ENCODE assay signal across 1 cellular context in the genomic region with DNA sequence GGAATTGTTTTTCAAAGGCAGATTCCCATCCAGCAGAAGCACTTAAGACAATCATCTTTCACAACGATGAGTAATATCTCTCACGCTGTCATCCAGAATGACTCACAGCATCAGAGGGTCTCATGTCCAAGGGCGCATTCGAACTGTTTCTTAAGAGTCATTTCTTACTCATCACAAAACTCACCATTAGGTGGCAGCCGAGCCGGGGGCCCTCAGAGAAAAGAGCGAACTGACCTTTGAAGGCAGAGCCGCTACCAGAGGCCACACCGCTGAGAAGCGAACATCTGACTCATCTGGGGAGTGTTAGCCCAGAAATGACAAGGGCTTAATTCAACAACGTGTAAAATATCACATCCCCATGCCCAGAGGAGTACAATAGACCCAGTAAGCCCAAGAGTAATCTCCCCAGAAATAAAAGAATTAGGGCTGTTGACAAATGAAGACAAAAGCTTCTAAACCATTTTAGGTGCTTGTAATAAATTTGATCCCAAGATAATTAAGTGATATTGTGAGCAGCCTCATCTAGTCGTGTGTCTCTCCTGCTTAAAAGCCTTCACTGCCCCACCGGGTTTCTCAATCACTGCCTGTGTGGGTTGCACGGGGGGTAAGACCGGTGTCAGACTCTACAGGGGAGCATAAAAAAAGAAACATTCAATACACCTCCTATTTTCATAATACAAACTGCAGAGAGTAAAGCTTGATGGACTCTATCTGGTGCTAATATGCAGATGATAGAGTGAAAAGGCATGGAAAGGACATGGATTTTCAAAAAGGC.
TF ChIP-seq lines count a peak whose summit lies in the region.

No MANE protein-coding gene starts in this region.

TF ChIP-seq in K562, 482 proteins besides CTCF, POLR2A, EP300 and RAD21 (continued from another document and continues in another):
- TF ChIP-seq, protein P1, sequence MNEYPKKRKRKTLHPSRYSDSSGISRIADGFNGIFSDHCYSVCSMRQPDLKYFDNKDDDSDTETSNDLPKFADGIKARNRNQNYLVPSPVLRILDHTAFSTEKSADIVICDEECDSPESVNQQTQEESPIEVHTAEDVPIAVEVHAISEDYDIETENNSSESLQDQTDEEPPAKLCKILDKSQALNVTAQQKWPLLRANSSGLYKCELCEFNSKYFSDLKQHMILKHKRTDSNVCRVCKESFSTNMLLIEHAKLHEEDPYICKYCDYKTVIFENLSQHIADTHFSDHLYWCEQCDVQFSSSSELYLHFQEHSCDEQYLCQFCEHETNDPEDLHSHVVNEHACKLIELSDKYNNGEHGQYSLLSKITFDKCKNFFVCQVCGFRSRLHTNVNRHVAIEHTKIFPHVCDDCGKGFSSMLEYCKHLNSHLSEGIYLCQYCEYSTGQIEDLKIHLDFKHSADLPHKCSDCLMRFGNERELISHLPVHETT (CRISPR knock-in tag; conservative IDR thresholded peaks at IDR 0.05 in 1 of 2, IDR thresholded peaks at IDR 0.05 in 1 of 2): no peak
- TF ChIP-seq NFE2 (IDR thresholded peaks at IDR 0.05; ENCODE audit: low read depth) (peak; percentile 33), HNRNPL (IDR thresholded peaks at IDR 0.05; ENCODE audit: low read depth, low read length) (no peak), JUN (IDR thresholded peaks at IDR 0.05; ENCODE audit: borderline replicate concordance, low read depth, low read length) (peak; percentile 86), JUN (CRISPR knock-in tag; IDR thresholded peaks at IDR 0.05; ENCODE audit: borderline replicate concordance) (no peak), SRSF9 (IDR thresholded peaks at IDR 0.05; ENCODE audit: borderline replicate concordance, low read depth, low read length) (no peak), SMARCA4 (IDR thresholded peaks at IDR 0.05) (peak; percentile 59; the same call in 1 of the 2 replicates), BCOR (IDR thresholded peaks at IDR 0.05) (no peak), ZNF785 (CRISPR knock-in tag; IDR thresholded peaks at IDR 0.05) (no peak), FOSL1 (tag; conservative IDR thresholded peaks at IDR 0.05) (peak; percentile 98), NRF1 (conservative IDR thresholded peaks at IDR 0.05 in 1 of 2, IDR thresholded peaks at IDR 0.05 in 1 of 2) (no peak; a peak in 1 of 4 replicates), CHD1 (IDR thresholded peaks at IDR 0.05; ENCODE audit: low read length) (no peak), MAZ (CRISPR knock-in tag; conservative IDR thresholded peaks at IDR 0.05 in 1 of 2, IDR thresholded peaks at IDR 0.05 in 1 of 2) (peak in 1 of 2 experiments; percentile 51; a peak in 1 of 4 replicates), POLR2AphosphoS5 (IDR thresholded peaks at IDR 0.05; ENCODE audit: control insufficient read depth, insufficient read depth, low read depth, low read length) (no peak), ZNF212 (CRISPR knock-in tag; IDR thresholded peaks at IDR 0.05) (no peak), SRSF3 (IDR thresholded peaks at IDR 0.05; ENCODE audit: insufficient read depth, low read length) (no peak), FOXJ3 (CRISPR knock-in tag; IDR thresholded peaks at IDR 0.05) (no peak), GMEB1 (CRISPR knock-in tag; IDR thresholded peaks at IDR 0.05) (no peak), ZNF274 (IDR thresholded peaks at IDR 0.05; ENCODE audit: borderline replicate concordance, low read depth, low read length) (no peak), ATF7 (IDR thresholded peaks at IDR 0.05) (peak; percentile 32; the same call in 1 of the 2 replicates), SMARCE1 (IDR thresholded peaks at IDR 0.05) (0 out of 2 replicates have a peak, but pooled peaks have one; percentile 26), CHD2 (IDR thresholded peaks at IDR 0.05; ENCODE audit: low read depth, low read length) (no peak), RBM39 (optimal IDR thresholded peaks at IDR 0.05; ENCODE audit: low read depth, low read length) (no peak), MEIS2 (IDR thresholded peaks at IDR 0.05; ENCODE audit: partially characterized antibody) (peak; percentile 82), CREB3 (tag; conservative IDR thresholded peaks at IDR 0.05; ENCODE audit: low read depth) (no peak), KDM4B (IDR thresholded peaks at IDR 0.05; ENCODE audit: borderline replicate concordance in 2 of 2, low read depth in 1 of 2) (no peak), ZNF696 (CRISPR knock-in tag; conservative IDR thresholded peaks at IDR 0.05) (no peak), FOS (IDR thresholded peaks at IDR 0.05; ENCODE audit: extremely low read depth, insufficient read length) (peak; percentile 37), ETS2 (tag; IDR thresholded peaks at IDR 0.05; ENCODE audit: borderline replicate concordance, poor library complexity, severe bottlenecking) (no peak), POLR2AphosphoS2 (IDR thresholded peaks at IDR 0.05; ENCODE audit: low read length) (no peak), DIDO1 (tag; IDR thresholded peaks at IDR 0.05; ENCODE audit: low read depth) (no peak), CBFB (CRISPR knock-in tag; IDR thresholded peaks at IDR 0.05) (no peak), ZNF384 (IDR thresholded peaks at IDR 0.05; ENCODE audit: low read depth, low read length) (no peak), NR4A1 (CRISPR knock-in tag; IDR thresholded peaks at IDR 0.05) (no peak), NR4A1 (tag; IDR thresholded peaks at IDR 0.05) (no peak), COPS2 (conservative IDR thresholded peaks at IDR 0.05) (no peak), ARID3A (IDR thresholded peaks at IDR 0.05; ENCODE audit: borderline replicate concordance, low read depth, low read length) (no peak), MCM2 (IDR thresholded peaks at IDR 0.05; ENCODE audit: low read depth) (no peak), CEBPG (CRISPR knock-in tag; IDR thresholded peaks at IDR 0.05) (no peak), CEBPG (tag; conservative IDR thresholded peaks at IDR 0.05 in 1 of 2, IDR thresholded peaks at IDR 0.05 in 1 of 2) (0 out of 4 replicates have a peak, but pooled peaks of 1 of the 2 experiments have one; percentile 25), ZBTB9 (CRISPR knock-in tag; IDR thresholded peaks at IDR 0.05) (no peak), POU5F1 (IDR thresholded peaks at IDR 0.05; ENCODE audit: borderline replicate concordance, low read depth, low read length, partially characterized antibody) (no peak), ETV1 (tag; conservative IDR thresholded peaks at IDR 0.05; ENCODE audit: low read depth) (no peak), NR2C2 (CRISPR knock-in tag; IDR thresholded peaks at IDR 0.05) (no peak), NR2C2 (tag; IDR thresholded peaks at IDR 0.05) (peak; percentile 28; the same call in 1 of the 2 replicates), ZBTB7A (IDR thresholded peaks at IDR 0.05; ENCODE audit: borderline replicate concordance, control insufficient read depth, low read depth, low read length) (0 out of 2 replicates have a peak, but pooled peaks have one; percentile 47)
- TF ChIP-seq, protein P2, sequence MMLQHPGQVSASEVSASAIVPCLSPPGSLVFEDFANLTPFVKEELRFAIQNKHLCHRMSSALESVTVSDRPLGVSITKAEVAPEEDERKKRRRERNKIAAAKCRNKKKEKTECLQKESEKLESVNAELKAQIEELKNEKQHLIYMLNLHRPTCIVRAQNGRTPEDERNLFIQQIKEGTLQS (IDR thresholded peaks at IDR 0.05): peak; percentile 93
- TF ChIP-seq, protein P2 (CRISPR knock-in tag; conservative IDR thresholded peaks at IDR 0.05): no peak
- TF ChIP-seq, protein P3, sequence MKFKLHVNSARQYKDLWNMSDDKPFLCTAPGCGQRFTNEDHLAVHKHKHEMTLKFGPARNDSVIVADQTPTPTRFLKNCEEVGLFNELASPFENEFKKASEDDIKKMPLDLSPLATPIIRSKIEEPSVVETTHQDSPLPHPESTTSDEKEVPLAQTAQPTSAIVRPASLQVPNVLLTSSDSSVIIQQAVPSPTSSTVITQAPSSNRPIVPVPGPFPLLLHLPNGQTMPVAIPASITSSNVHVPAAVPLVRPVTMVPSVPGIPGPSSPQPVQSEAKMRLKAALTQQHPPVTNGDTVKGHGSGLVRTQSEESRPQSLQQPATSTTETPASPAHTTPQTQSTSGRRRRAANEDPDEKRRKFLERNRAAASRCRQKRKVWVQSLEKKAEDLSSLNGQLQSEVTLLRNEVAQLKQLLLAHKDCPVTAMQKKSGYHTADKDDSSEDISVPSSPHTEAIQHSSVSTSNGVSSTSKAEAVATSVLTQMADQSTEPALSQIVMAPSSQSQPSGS (CRISPR knock-in tag; IDR thresholded peaks at IDR 0.05): no peak
- TF ChIP-seq, protein P4, sequence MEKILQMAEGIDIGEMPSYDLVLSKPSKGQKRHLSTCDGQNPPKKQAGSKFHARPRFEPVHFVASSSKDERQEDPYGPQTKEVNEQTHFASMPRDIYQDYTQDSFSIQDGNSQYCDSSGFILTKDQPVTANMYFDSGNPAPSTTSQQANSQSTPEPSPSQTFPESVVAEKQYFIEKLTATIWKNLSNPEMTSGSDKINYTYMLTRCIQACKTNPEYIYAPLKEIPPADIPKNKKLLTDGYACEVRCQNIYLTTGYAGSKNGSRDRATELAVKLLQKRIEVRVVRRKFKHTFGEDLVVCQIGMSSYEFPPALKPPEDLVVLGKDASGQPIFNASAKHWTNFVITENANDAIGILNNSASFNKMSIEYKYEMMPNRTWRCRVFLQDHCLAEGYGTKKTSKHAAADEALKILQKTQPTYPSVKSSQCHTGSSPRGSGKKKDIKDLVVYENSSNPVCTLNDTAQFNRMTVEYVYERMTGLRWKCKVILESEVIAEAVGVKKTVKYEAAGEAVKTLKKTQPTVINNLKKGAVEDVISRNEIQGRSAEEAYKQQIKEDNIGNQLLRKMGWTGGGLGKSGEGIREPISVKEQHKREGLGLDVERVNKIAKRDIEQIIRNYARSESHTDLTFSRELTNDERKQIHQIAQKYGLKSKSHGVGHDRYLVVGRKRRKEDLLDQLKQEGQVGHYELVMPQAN (IDR thresholded peaks at IDR 0.05; ENCODE audit: borderline replicate concordance): no peak
- TF ChIP-seq, protein P5, sequence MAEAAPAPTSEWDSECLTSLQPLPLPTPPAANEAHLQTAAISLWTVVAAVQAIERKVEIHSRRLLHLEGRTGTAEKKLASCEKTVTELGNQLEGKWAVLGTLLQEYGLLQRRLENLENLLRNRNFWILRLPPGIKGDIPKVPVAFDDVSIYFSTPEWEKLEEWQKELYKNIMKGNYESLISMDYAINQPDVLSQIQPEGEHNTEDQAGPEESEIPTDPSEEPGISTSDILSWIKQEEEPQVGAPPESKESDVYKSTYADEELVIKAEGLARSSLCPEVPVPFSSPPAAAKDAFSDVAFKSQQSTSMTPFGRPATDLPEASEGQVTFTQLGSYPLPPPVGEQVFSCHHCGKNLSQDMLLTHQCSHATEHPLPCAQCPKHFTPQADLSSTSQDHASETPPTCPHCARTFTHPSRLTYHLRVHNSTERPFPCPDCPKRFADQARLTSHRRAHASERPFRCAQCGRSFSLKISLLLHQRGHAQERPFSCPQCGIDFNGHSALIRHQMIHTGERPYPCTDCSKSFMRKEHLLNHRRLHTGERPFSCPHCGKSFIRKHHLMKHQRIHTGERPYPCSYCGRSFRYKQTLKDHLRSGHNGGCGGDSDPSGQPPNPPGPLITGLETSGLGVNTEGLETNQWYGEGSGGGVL (CRISPR knock-in tag; IDR thresholded peaks at IDR 0.05): no peak
- TF ChIP-seq, protein P6, sequence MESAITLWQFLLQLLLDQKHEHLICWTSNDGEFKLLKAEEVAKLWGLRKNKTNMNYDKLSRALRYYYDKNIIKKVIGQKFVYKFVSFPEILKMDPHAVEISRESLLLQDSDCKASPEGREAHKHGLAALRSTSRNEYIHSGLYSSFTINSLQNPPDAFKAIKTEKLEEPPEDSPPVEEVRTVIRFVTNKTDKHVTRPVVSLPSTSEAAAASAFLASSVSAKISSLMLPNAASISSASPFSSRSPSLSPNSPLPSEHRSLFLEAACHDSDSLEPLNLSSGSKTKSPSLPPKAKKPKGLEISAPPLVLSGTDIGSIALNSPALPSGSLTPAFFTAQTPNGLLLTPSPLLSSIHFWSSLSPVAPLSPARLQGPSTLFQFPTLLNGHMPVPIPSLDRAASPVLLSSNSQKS (CRISPR knock-in tag; IDR thresholded peaks at IDR 0.05): no peak
